In genomic region chrX:74509989-74510388, GRCh38 we compare ENCODE assay signal across 19 cellular contexts.
DNase-seq lines count a peak whose midpoint lies in the region; ATAC-seq and TF ChIP-seq lines count a peak whose summit lies in the region.
"Had no signal": no experiment of that assay in that cellular context is flagged by ENCODE, and none has a peak within 500 bp of the region (broad histone marks: within the 10 kb centered on the region; RNA-seq: fewer than 3 reads in every experiment).

No MANE protein-coding gene starts in this region.

- no peak for TF ChIP-seq POLR2A in tibial nerve (IDR thresholded peaks at IDR 0.05)

- ATAC-seq in GM18868 (IDR thresholded peaks at IDR 0.05; ENCODE audit: unreplicated experiment), result peak; percentile 1
- peak; percentile 2 for ATAC-seq in GM21723 (IDR thresholded peaks at IDR 0.05; ENCODE audit: unreplicated experiment)
- ATAC-seq in HG03280 (IDR thresholded peaks at IDR 0.05; ENCODE audit: unreplicated experiment), result peak; percentile 18
- ATAC-seq: SK-N-SH treated with all-trans-retinoic acid at 6 μM for 48 hours had no signal

- no peaks in the 10 kb centered on the region for H3K27me3 ChIP-seq in tibial nerve

- TF ChIP-seq CTCF in fibroblast of the aortic adventitia (IDR thresholded peaks at IDR 0.05; ENCODE audit: insufficient read depth, low read length) (no peak), tibial nerve (IDR thresholded peaks at IDR 0.05) (no peak)

- DNase-seq in fibroblast of the aortic adventitia (ENCODE audit: low read depth) (peak; percentile 67), tibial nerve (ENCODE audit: low spot score in 2 of 2) (no peak), COR-L47 (lab: John Stamatoyannopoulos, UW) (no peak), GF-D8 (lab: John Stamatoyannopoulos, UW) (no peak)
- no peak for DNase-seq in NK-92 treated with Interleukin-12 subunit alpha and Interleukin-12 subunit beta, amount 100 ng/mL, for 24 hours (lab: John Stamatoyannopoulos, UW)
- DNase-seq: C1 segment of cervical spinal cord, DND-41, H7, NCI-H1048, NCI-H146, NCI-H2081 treated with DMSO at 0.1 percent for 48 hours, NCI-H2227 treated with DMSO at 0.1 percent for 48 hours, NCI-H524 treated with DMSO at 0.1 percent for 48 hours, SHP77 treated with DMSO at 0.1 percent for 48 hours, T-helper 1 cell had no signal

- H3K4me1 ChIP-seq in tibial nerve, result no peaks in the 10 kb centered on the region

- no peak for TF ChIP-seq EP300 in tibial nerve (IDR thresholded peaks at IDR 0.05)

- no peaks in the 10 kb centered on the region for H3K36me3 ChIP-seq in tibial nerve

- no peaks in the 10 kb centered on the region for H3K9me3 ChIP-seq in tibial nerve

- no peak overlapping the region for H3K27ac ChIP-seq in tibial nerve

- H3K4me3 ChIP-seq in fibroblast of the aortic adventitia (ENCODE audit: low read depth, low read length) (no peak overlapping the region), tibial nerve (no peak overlapping the region)
